In the genomic region with DNA sequence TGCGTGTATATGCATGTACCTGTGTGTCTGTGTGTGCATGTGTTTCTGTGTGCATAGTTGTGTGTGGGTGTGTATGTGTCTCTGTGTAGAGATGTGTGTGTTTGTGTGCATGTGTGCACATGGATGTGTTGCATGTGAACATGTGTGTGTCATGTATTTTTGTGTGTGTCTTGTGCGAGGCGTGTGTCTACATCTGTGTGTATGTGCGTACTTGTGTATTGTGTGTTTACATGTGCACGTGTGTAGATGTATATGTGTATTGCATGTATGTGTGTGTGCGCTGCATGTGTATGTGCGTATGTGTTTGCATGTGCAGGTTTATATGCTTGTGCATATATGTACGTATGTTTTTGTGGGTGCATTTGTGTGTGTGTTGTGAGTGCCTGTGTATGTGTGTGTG, we compare ENCODE assay signal across 30 cellular contexts.
"Had no signal": no experiment of that assay in that cellular context is flagged by ENCODE, and none has a peak within 500 bp of the region (broad histone marks: within the 10 kb centered on the region; RNA-seq: fewer than 3 reads in every experiment).

No MANE protein-coding gene starts in this region.

- H3K36me3 Mint-ChIP-seq: activated naive CD8-positive, alpha-beta T cell had no signal

- H3K4me1 ChIP-seq: colonic mucosa had no signal

- DNase-seq: activated B cell treated with CpG ODN at 0.5 μM for 24 hours; activated CD4-positive, alpha-beta T cell treated with anti-CD3 and anti-CD28 coated beads for 48 hours; activated CD4-positive, alpha-beta T cell treated with anti-CD3 and anti-CD28 coated beads, Interleukin-2, amount 50 U/mL, for 1 hour; activated CD4-positive, alpha-beta T cell treated with anti-CD3 and anti-CD28 coated beads, Interleukin-2, amount 50 U/mL, for 48 hours; activated CD8-positive, alpha-beta memory T cell treated with anti-CD3 and anti-CD28 coated beads for 24 hours; activated CD8-positive, alpha-beta T cell treated with anti-CD3 and anti-CD28 coated beads for 36 hours; activated effector memory CD4-positive, alpha-beta T cell treated with Interleukin-2 at 50 U/mL for 16 hours; activated gamma-delta T cell treated with Interleukin-2 at 50 U/mL for 16 hours; activated naive CD4-positive, alpha-beta T cell treated with anti-CD3 and anti-CD28 coated beads, Interleukin-2, amount 50 U/mL, for 16 hours; activated naive CD4-positive, alpha-beta T cell treated with Interleukin-2 at 50 U/mL for 16 hours; activated T-cell treated with anti-CD3 and anti-CD28 coated beads, Interleukin-2, amount 50 U/mL, for 4 hours; amniotic stem cell; brain microvascular endothelial cell; central memory CD4-positive, alpha-beta T cell; cerebellar nuclear complex; colonic mucosa; effector CD8-positive, alpha-beta T cell; endodermal cell; foreskin fibroblast; T-helper 1 cell; T-helper 17 cell; T1000 had no signal

- H3K9me3 ChIP-seq: colonic mucosa had no signal

- H3K27ac ChIP-seq: brain microvascular endothelial cell, colonic mucosa had no signal

- H3K4me1 Mint-ChIP-seq: activated B cell treated with CpG ODN at 0.5 μM for 24 hours; activated T-helper 17 cell treated with anti-CD3 and anti-CD28 coated beads, Interleukin-2, amount 50 U/mL, for 72 hours; endodermal cell; T-helper 17 cell had no signal

- H3K27ac Mint-ChIP-seq: activated B cell treated with CpG ODN at 0.5 μM for 24 hours; activated CD8-positive, alpha-beta T cell treated with anti-CD3 and anti-CD28 coated beads for 36 hours; activated naive CD8-positive, alpha-beta T cell; activated T-helper 17 cell treated with anti-CD3 and anti-CD28 coated beads, Interleukin-2, amount 50 U/mL, for 72 hours; endodermal cell; T-helper 17 cell; T-helper 2 cell treated with Interferon-gamma antibody and Interleukin-4, amounts not matched to agents 5 μg/mL and 100 μg/mL, for 36 hours had no signal

- H3K4me3 Mint-ChIP-seq: activated B cell treated with CpG ODN at 0.5 μM for 24 hours; activated CD8-positive, alpha-beta T cell treated with anti-CD3 and anti-CD28 coated beads for 36 hours; activated naive CD8-positive, alpha-beta T cell; activated T-cell treated with anti-CD3 and anti-CD28 coated beads, Interleukin-2, amount 50 U/mL, for 4 hours; activated T-helper 17 cell treated with anti-CD3 and anti-CD28 coated beads, Interleukin-2, amount 50 U/mL, for 72 hours; endodermal cell; T-helper 17 cell; T-helper 2 cell treated with Interferon-gamma antibody and Interleukin-4, amounts not matched to agents 5 μg/mL and 100 μg/mL, for 36 hours had no signal

- H3K36me3 ChIP-seq: brain microvascular endothelial cell, colonic mucosa, WERI-Rb-1 had no signal

- ATAC-seq: activated CD4-positive, CD25-positive, alpha-beta regulatory T cell treated with anti-CD3 and anti-CD28 coated beads, Interleukin-2, amount 50 U/mL, for 24 hours; activated CD8-positive, alpha-beta T cell treated with anti-CD3 and anti-CD28 coated beads for 36 hours; activated T-cell treated with anti-CD3 and anti-CD28 coated beads, Interleukin-2, amount 50 U/mL, for 4 hours; activated T-helper 17 cell treated with anti-CD3 and anti-CD28 coated beads, Interleukin-2, amount 50 U/mL, for 72 hours; esophagus mucosa; T-helper 17 cell had no signal

- H3K4me3 ChIP-seq: colonic mucosa had no signal

- H3K27me3 Mint-ChIP-seq: activated B cell treated with CpG ODN at 0.5 μM for 24 hours; activated CD8-positive, alpha-beta T cell treated with anti-CD3 and anti-CD28 coated beads for 36 hours; activated naive CD8-positive, alpha-beta T cell; activated T-helper 17 cell treated with anti-CD3 and anti-CD28 coated beads, Interleukin-2, amount 50 U/mL, for 72 hours; T-helper 17 cell had no signal

- H3K27me3 ChIP-seq: brain microvascular endothelial cell, colonic mucosa had no signal

- H3K9me3 Mint-ChIP-seq: activated T-cell treated with anti-CD3 and anti-CD28 coated beads, Interleukin-2, amount 50 U/mL, for 4 hours; activated T-helper 17 cell treated with anti-CD3 and anti-CD28 coated beads, Interleukin-2, amount 50 U/mL, for 72 hours; endodermal cell had no signal

- FAIRE-seq: astrocyte, frontal cortex had no signal
